ENCODE assay signal across 8 cellular contexts in the genomic region with DNA sequence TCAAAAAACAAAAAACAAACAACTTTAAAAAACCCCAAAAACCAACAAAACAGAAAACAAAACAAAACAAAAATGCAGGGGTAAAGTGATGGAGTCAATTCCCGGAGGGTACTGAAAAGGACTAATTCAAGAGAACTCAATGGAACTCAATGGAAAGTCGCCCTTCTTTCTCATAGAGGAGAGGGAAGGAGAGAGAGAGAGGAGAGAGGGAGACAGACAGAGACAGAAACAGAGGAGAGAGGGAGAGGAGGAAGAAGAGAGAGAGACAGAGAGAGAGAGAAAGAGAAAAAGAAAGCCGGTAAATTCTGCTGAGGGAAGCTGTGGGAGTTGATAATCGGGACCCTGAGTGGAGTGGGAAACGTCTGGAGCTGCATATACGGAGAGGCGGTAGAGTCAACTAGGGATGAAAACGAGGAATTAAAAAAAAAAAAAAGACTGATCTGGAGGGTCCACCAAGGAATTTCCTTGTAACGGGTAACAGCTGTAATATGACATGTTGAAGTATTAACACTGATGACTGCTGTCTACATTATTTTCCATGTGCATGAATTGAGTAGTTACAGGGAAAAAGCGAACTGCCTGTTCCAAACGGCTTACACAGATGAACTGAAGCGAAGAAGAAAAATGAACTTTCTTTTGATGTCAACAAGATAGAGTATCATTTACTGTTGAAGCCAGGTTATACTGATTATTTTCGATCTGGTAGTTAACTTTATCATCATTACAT. TPM values are rescaled to one million over a fixed set of nuclear protein-coding genes. Genes with fewer than 3 reads are reported as not detected.
DNase-seq lines count a peak whose midpoint lies in the region; ATAC-seq and TF ChIP-seq lines count a peak whose summit lies in the region.

No MANE protein-coding gene starts in this region.

- H3K4me1 ChIP-seq in breast epithelium (peaks cover under 1 to 8% of the 10 kb centered on the region in 2 donors), lung (ENCODE audit: control insufficient read depth in 2 of 2, insufficient read depth in 2 of 2, low read length in 2 of 2) (peaks cover 3 to 9% of the 10 kb centered on the region in 2 donors)

- no peaks in the 10 kb centered on the region for H3K27me3 ChIP-seq in breast epithelium
- no peaks in the 10 kb centered on the region for H3K27me3 ChIP-seq in lung (ENCODE audit: control insufficient read depth, insufficient read depth)

- intact Hi-C loops in breast epithelium (cut with DNase I; ENCODE audit: low total_unique reads) (no loop called here), CD14-positive monocyte (cut with micrococcal nuclease) (loop anchor here (10.0 kb wide), 2 partner anchors 64 to 124 kb away; a partner anchor contains a TSS)

- TF ChIP-seq POLR2A in breast epithelium (IDR thresholded peaks at IDR 0.05), result no peak

- DNase-seq in HFF-Myc (ENCODE audit: extremely low read depth, low read depth) (no peak), breast epithelium (ENCODE audit: low spot score in 2 of 2) (no peak), lung (ENCODE audit: low spot score) (no peak), CD14-positive monocyte (ENCODE audit: low spot score) (no peak), CD1c-positive myeloid dendritic cell (ENCODE audit: extremely low spot score) (no peak)
- DNase-seq in activated CD8-positive, alpha-beta memory T cell treated with anti-CD3 and anti-CD28 coated beads, Interleukin-2, amount 10 ng/mL, durations not matched to agents 7 days and 5 days, result no peak
- no peak for DNase-seq in activated naive CD8-positive, alpha-beta T cell treated with anti-CD3 and anti-CD28 coated beads, Interleukin-2, amount 50 U/mL, for 24 hours

- H3K36me3 Mint-ChIP-seq in CD14-positive monocyte, result no peaks in the 10 kb centered on the region
- peaks cover 2% of the 10 kb centered on the region for H3K36me3 Mint-ChIP-seq in activated CD8-positive, alpha-beta memory T cell treated with anti-CD3 and anti-CD28 coated beads, Interleukin-2, amount 10 ng/mL, durations not matched to agents 7 days and 5 days
- H3K36me3 Mint-ChIP-seq in activated naive CD8-positive, alpha-beta T cell treated with anti-CD3 and anti-CD28 coated beads, Interleukin-2, amount 50 U/mL, for 24 hours (ENCODE audit: low read depth), result no peaks in the 10 kb centered on the region

- peaks cover 0 to 3% (median 2%) of the 10 kb centered on the region in 3 donors for H3K27me3 Mint-ChIP-seq in CD14-positive monocyte (ENCODE audit: low read depth in 3 of 3)
- H3K27me3 Mint-ChIP-seq in activated CD8-positive, alpha-beta memory T cell treated with anti-CD3 and anti-CD28 coated beads, Interleukin-2, amount 10 ng/mL, durations not matched to agents 7 days and 5 days, result peaks cover 3% of the 10 kb centered on the region
- no peaks in the 10 kb centered on the region for H3K27me3 Mint-ChIP-seq in activated naive CD8-positive, alpha-beta T cell treated with anti-CD3 and anti-CD28 coated beads, Interleukin-2, amount 50 U/mL, for 24 hours

- no peak for TF ChIP-seq CTCF in 22Rv1 (IDR thresholded peaks at IDR 0.05)
- TF ChIP-seq CTCF in HFF-Myc (IDR thresholded peaks at IDR 0.05; ENCODE audit: low read depth, low read length, missing control alignments), result no peak
- no peak for TF ChIP-seq CTCF in breast epithelium (IDR thresholded peaks at IDR 0.05)
- TF ChIP-seq CTCF in lung (IDR thresholded peaks at IDR 0.05; ENCODE audit: control extremely low read depth, extremely low read depth), result no peak
- TF ChIP-seq CTCF in CD14-positive monocyte (IDR thresholded peaks at IDR 0.05), result no peak

- H3K36me3 ChIP-seq in breast epithelium (no peaks in the 10 kb centered on the region), lung (ENCODE audit: control insufficient read depth in 2 of 2, insufficient read depth in 2 of 2, low read length in 2 of 2) (no peaks in the 10 kb centered on the region)

- H3K4me3 ChIP-seq in HFF-Myc (replicated peaks; ENCODE audit: low read depth, low read length) (peak overlapping the region; percentile 43), breast epithelium (peak overlapping the region; percentile 31 to 69 (median 65)), lung (no peak overlapping the region)

- peaks cover 12% of the 10 kb centered on the region for H3K4me1 Mint-ChIP-seq in CD14-positive monocyte
- H3K4me1 Mint-ChIP-seq in activated CD8-positive, alpha-beta memory T cell treated with anti-CD3 and anti-CD28 coated beads, Interleukin-2, amount 10 ng/mL, durations not matched to agents 7 days and 5 days, result peaks cover 17% of the 10 kb centered on the region
- peaks cover 13% of the 10 kb centered on the region for H3K4me1 Mint-ChIP-seq in activated naive CD8-positive, alpha-beta T cell treated with anti-CD3 and anti-CD28 coated beads, Interleukin-2, amount 50 U/mL, for 24 hours

- no peaks in the 10 kb centered on the region for H3K9me3 Mint-ChIP-seq in CD14-positive monocyte
- no peaks in the 10 kb centered on the region for H3K9me3 Mint-ChIP-seq in activated CD8-positive, alpha-beta memory T cell treated with anti-CD3 and anti-CD28 coated beads, Interleukin-2, amount 10 ng/mL, durations not matched to agents 7 days and 5 days (ENCODE audit: low read depth)
- no peaks in the 10 kb centered on the region for H3K9me3 Mint-ChIP-seq in activated naive CD8-positive, alpha-beta T cell treated with anti-CD3 and anti-CD28 coated beads, Interleukin-2, amount 50 U/mL, for 24 hours

- CTCF ChIA-PET in activated CD8-positive, alpha-beta memory T cell treated with anti-CD3 and anti-CD28 coated beads, Interleukin-2, amount 10 ng/mL, durations not matched to agents 7 days and 5 days (lab: Charles Lee), result interaction anchor here (1.2 to 2.3 kb wide), 5 partner anchors 12 to 207 kb away, joined by 3 to 9 read pairs (median 3); no protein-coding TSS in a partner anchor

- ATAC-seq in lung (ENCODE audit: insufficient read depth, low FRiP score), result no peak
- ATAC-seq in activated CD8-positive, alpha-beta memory T cell treated with anti-CD3 and anti-CD28 coated beads, Interleukin-2, amount 10 ng/mL, durations not matched to agents 7 days and 5 days, result no peak
- ATAC-seq in activated naive CD8-positive, alpha-beta T cell treated with anti-CD3 and anti-CD28 coated beads, Interleukin-2, amount 50 U/mL, for 24 hours, result no peak

- WGBS in lung, 2 donors, result 29 to 35% methylated on average over 13 of the region's 13 CpGs

- H3K9me3 ChIP-seq in breast epithelium (no peaks in the 10 kb centered on the region), lung (ENCODE audit: control insufficient read depth in 2 of 2, insufficient read depth in 1 of 2, low read length in 1 of 2) (no peaks in the 10 kb centered on the region)

- H3K27ac ChIP-seq in 22Rv1 (peak overlapping the region; percentile 93), breast epithelium (peak overlapping the region; percentile 93 to 98), lung (ENCODE audit: low read depth in 1 of 2, low read length in 1 of 2) (peak overlapping the region; percentile 80 to 93)

- H3K27ac Mint-ChIP-seq in CD14-positive monocyte, result peak overlapping the region in 2 of 7 donors; percentile 0 to 57
- H3K27ac Mint-ChIP-seq in activated CD8-positive, alpha-beta memory T cell treated with anti-CD3 and anti-CD28 coated beads, Interleukin-2, amount 10 ng/mL, durations not matched to agents 7 days and 5 days, result no peak overlapping the region
- H3K27ac Mint-ChIP-seq in activated naive CD8-positive, alpha-beta T cell treated with anti-CD3 and anti-CD28 coated beads, Interleukin-2, amount 50 U/mL, for 24 hours, result no peak overlapping the region

- no peak overlapping the region for H3K4me3 Mint-ChIP-seq in CD14-positive monocyte
- H3K4me3 Mint-ChIP-seq in activated CD8-positive, alpha-beta memory T cell treated with anti-CD3 and anti-CD28 coated beads, Interleukin-2, amount 10 ng/mL, durations not matched to agents 7 days and 5 days, result no peak overlapping the region
- H3K4me3 Mint-ChIP-seq in activated naive CD8-positive, alpha-beta T cell treated with anti-CD3 and anti-CD28 coated beads, Interleukin-2, amount 50 U/mL, for 24 hours, result no peak overlapping the region

RNA-seq across cellular contexts. Expression of a gene that starts 1.0 kb away (rescaled TPM):
- total RNA-seq in breast epithelium (1 to 10 TPM in 2 of 3 donors, under 1 TPM in 1; 0.96 to 3.2 (median 2.6) TPM), lung (1 to 10 TPM; 5.6 to 6.7 TPM)
- polyA plus RNA-seq in lung (1 to 10 TPM; 2.7 to 7.6 TPM), CD14-positive monocyte (under 1 TPM in 1 of 2 donors, not detected in 1; 0.08 TPM)
- 1 to 10 TPM; 2.8 to 2.9 TPM for total RNA-seq in activated CD8-positive, alpha-beta memory T cell treated with anti-CD3 and anti-CD28 coated beads, Interleukin-2, amount 10 ng/mL, durations not matched to agents 7 days and 5 days

RNA-seq across cellular contexts. Expression of a gene that starts 4.6 kb away (rescaled TPM):
- 10 to 100 TPM; 19.0 to 23.6 (median 21.6) TPM for total RNA-seq in breast epithelium
- total RNA-seq in lung, result 10 to 100 TPM; 16.1 to 17.5 TPM
- 10 to 100 TPM; 11.6 to 35.5 TPM for polyA plus RNA-seq in lung
- polyA plus RNA-seq in CD14-positive monocyte, result 1 to 10 TPM; 2.8 to 4.3 TPM
- 10 to 100 TPM; 45.2 to 59.5 TPM for total RNA-seq in activated CD8-positive, alpha-beta memory T cell treated with anti-CD3 and anti-CD28 coated beads, Interleukin-2, amount 10 ng/mL, durations not matched to agents 7 days and 5 days

RNA-seq across cellular contexts. Expression of a gene that starts 17.2 kb away (rescaled TPM):
- total RNA-seq in breast epithelium, result 10 to 100 TPM; 31.8 to 53.1 (median 42.9) TPM
- total RNA-seq in lung, result 10 to 100 TPM; 21.7 to 60.6 TPM
- polyA plus RNA-seq in lung, result 10 to 100 TPM; 10.1 to 18.1 TPM
- polyA plus RNA-seq in CD14-positive monocyte, result 1 to 10 TPM; 3.4 to 5.1 TPM
- total RNA-seq in activated CD8-positive, alpha-beta memory T cell treated with anti-CD3 and anti-CD28 coated beads, Interleukin-2, amount 10 ng/mL, durations not matched to agents 7 days and 5 days, result 10 to 100 TPM; 15.1 to 16.2 TPM

RNA-seq across cellular contexts. Expression of a gene that starts 58.4 kb away (rescaled TPM):
- 10 to 100 TPM; 52.1 to 79.2 (median 71.8) TPM for total RNA-seq in breast epithelium
- total RNA-seq in lung, result 10 to 100 TPM; 74.1 to 76.3 TPM
- polyA plus RNA-seq in lung, result 10 to 100 TPM; 23.1 to 32.4 TPM
- polyA plus RNA-seq in CD14-positive monocyte, result 10 to 100 TPM in 1 of 2 donors, 1 to 10 TPM in 1; 8.9 to 10.1 TPM
- 10 to 100 TPM; 83.0 to 86.4 TPM for total RNA-seq in activated CD8-positive, alpha-beta memory T cell treated with anti-CD3 and anti-CD28 coated beads, Interleukin-2, amount 10 ng/mL, durations not matched to agents 7 days and 5 days
